1 cellular context compared by ENCODE assay signal in genomic region chr10:11715815-11716494, GRCh38.
TF ChIP-seq lines count a peak whose summit lies in the region.

No MANE protein-coding gene starts in this region.

TF ChIP-seq in HepG2, 621 proteins besides CTCF, POLR2A, EP300 and RAD21 (continued from another document and continues in another):
- TF ChIP-seq ZNF281 (CRISPR knock-in tag; IDR thresholded peaks at IDR 0.05; ENCODE audit: borderline replicate concordance) (peak; percentile 50; the same call in 1 of the 2 replicates), POLR2G (IDR thresholded peaks at IDR 0.05; ENCODE audit: low read depth, low read length) (peak; percentile 80), ZNF362 (CRISPR knock-in tag; IDR thresholded peaks at IDR 0.05; ENCODE audit: borderline replicate concordance) (peak; percentile 56; the same call in 1 of the 2 replicates), ZNF772 (CRISPR knock-in tag; IDR thresholded peaks at IDR 0.05) (no peak), NCOR1 (IDR thresholded peaks at IDR 0.05; ENCODE audit: borderline replicate concordance, low read length) (peak; percentile 97), BATF2 (CRISPR knock-in tag; IDR thresholded peaks at IDR 0.05) (no peak), ZIK1 (CRISPR knock-in tag; IDR thresholded peaks at IDR 0.05; ENCODE audit: borderline replicate concordance, low read depth) (no peak), DMAP1 (CRISPR knock-in tag; IDR thresholded peaks at IDR 0.05) (peak; percentile 30; the same call in 1 of the 2 replicates), FOSL1 (CRISPR knock-in tag; IDR thresholded peaks at IDR 0.05; ENCODE audit: borderline replicate concordance) (no peak), ETV5 (CRISPR knock-in tag; IDR thresholded peaks at IDR 0.05; ENCODE audit: borderline replicate concordance) (peak; percentile 98), RXRB (CRISPR knock-in tag; IDR thresholded peaks at IDR 0.05; ENCODE audit: borderline replicate concordance) (peak; percentile 98), ZNF33B (CRISPR knock-in tag; IDR thresholded peaks at IDR 0.05) (no peak), HOXA3 (CRISPR knock-in tag; IDR thresholded peaks at IDR 0.05) (peak; percentile 91; the same call in 1 of the 2 replicates), ZGPAT (CRISPR knock-in tag; IDR thresholded peaks at IDR 0.05) (peak; percentile 91), ZNF670 (CRISPR knock-in tag; IDR thresholded peaks at IDR 0.05; ENCODE audit: borderline replicate concordance) (peak; percentile 89; the same call in 1 of the 2 replicates), SPEN (CRISPR knock-in tag; IDR thresholded peaks at IDR 0.05; ENCODE audit: low read depth) (peak; percentile 89; the same call in 1 of the 2 replicates), XRCC5 (optimal IDR thresholded peaks at IDR 0.05; ENCODE audit: low read length) (peak; percentile 83), GATA4 (IDR thresholded peaks at IDR 0.05; ENCODE audit: borderline replicate concordance, low read depth) (no peak; the same call in 1 of the 2 replicates), ZNF878 (CRISPR knock-in tag; IDR thresholded peaks at IDR 0.05) (peak; percentile 59; the same call in 1 of the 2 replicates), NFE2 (CRISPR knock-in tag; IDR thresholded peaks at IDR 0.05) (no peak), ZNF280B (CRISPR knock-in tag; IDR thresholded peaks at IDR 0.05; ENCODE audit: borderline replicate concordance) (no peak), BCL3 (CRISPR knock-in tag; IDR thresholded peaks at IDR 0.05) (peak; percentile 51), HNRNPK (IDR thresholded peaks at IDR 0.05; ENCODE audit: low read depth, low read length, poor library complexity, severe bottlenecking) (no peak), NCOA2 (CRISPR knock-in tag; IDR thresholded peaks at IDR 0.05) (peak; percentile 96), TAF15 (IDR thresholded peaks at IDR 0.05; ENCODE audit: low read depth, low read length, poor library complexity, severe bottlenecking) (no peak), PHF8 (CRISPR knock-in tag; IDR thresholded peaks at IDR 0.05) (no peak; the same call in 1 of the 2 replicates), HMGXB3 (CRISPR knock-in tag; IDR thresholded peaks at IDR 0.05; ENCODE audit: borderline replicate concordance) (peak; percentile 17; the same call in 1 of the 2 replicates), THRA (CRISPR knock-in tag; IDR thresholded peaks at IDR 0.05; ENCODE audit: borderline replicate concordance) (peak; percentile 95), BRD4 (CRISPR knock-in tag; IDR thresholded peaks at IDR 0.05) (peak; percentile 15), CHD2 (IDR thresholded peaks at IDR 0.05; ENCODE audit: low read depth, low read length) (no peak), ZNF101 (CRISPR knock-in tag; IDR thresholded peaks at IDR 0.05; ENCODE audit: borderline replicate concordance, low read depth) (no peak), BHLHE40 (IDR thresholded peaks at IDR 0.05; ENCODE audit: low read length) (peak; percentile 52), ZNF33A (CRISPR knock-in tag; IDR thresholded peaks at IDR 0.05; ENCODE audit: borderline replicate concordance) (peak; percentile 74; the same call in 1 of the 2 replicates), HDAC2 (CRISPR knock-in tag; IDR thresholded peaks at IDR 0.05) (peak; percentile 95), ZBTB4 (CRISPR knock-in tag; IDR thresholded peaks at IDR 0.05; ENCODE audit: borderline replicate concordance) (peak; percentile 15; the same call in 1 of the 2 replicates), CREB1 (IDR thresholded peaks at IDR 0.05) (0 out of 2 replicates have a peak, but pooled peaks have one; percentile 8), CREB1 (CRISPR knock-in tag; IDR thresholded peaks at IDR 0.05) (peak; percentile 62), MXI1 (IDR thresholded peaks at IDR 0.05; ENCODE audit: borderline replicate concordance, low read depth, low read length) (peak; percentile 53; the same call in 1 of the 3 replicates), HNRNPLL (IDR thresholded peaks at IDR 0.05; ENCODE audit: low read depth, low read length, poor library complexity, severe bottlenecking) (peak; percentile 13), IRF2 (CRISPR knock-in tag; IDR thresholded peaks at IDR 0.05) (peak; percentile 87), ZNF773 (CRISPR knock-in tag; IDR thresholded peaks at IDR 0.05; ENCODE audit: borderline replicate concordance) (no peak), HHEX (CRISPR knock-in tag; IDR thresholded peaks at IDR 0.05) (peak; percentile 71; the same call in 1 of the 2 replicates), TFAP4 (IDR thresholded peaks at IDR 0.05; ENCODE audit: borderline replicate concordance, low read depth) (peak; percentile 80)
